ENCODE assay signal across 8 cellular contexts in the genomic region with DNA sequence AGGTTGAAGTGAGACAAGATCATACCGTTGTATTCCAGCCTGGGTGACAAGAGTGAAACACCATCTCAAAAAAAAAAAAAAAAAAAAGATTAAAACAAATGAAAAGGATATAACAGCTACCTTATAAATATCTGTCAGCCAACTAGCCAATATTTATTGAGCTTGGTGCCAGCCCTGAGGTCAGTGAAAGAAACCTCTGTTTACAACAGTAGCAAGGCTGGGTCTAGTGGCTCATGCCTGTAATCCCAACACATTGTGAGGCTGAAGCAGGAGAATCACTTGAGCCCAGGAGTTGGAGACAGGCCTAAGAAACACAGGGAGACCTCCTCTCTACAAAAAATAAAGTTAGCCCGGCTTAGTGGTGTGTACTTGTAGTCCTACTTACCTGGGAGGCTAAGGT. TPM values are rescaled to one million over a fixed set of nuclear protein-coding genes. Genes with fewer than 3 reads are reported as not detected.
"Had no signal": no experiment of that assay in that cellular context is flagged by ENCODE, and none has a peak within 500 bp of the region (broad histone marks: within the 10 kb centered on the region; RNA-seq: fewer than 3 reads in every experiment).

No MANE protein-coding gene starts in this region.

- DNase-seq: GM23248, GOT3, H7, HFFc6, KBM-7 had no signal

- FAIRE-seq: HepG2 had no signal

- ATAC-seq: HCT116, HepG2 had no signal

RNA-seq across cellular contexts. Expression of gene UTY, which starts 12.6 kb away (rescaled TPM):
- total RNA-seq: H7, HepG2 had no signal
- polyA plus RNA-seq: HepG2, IgD-negative memory B cell had no signal
